ENCODE assay signal across 21 cellular contexts in the genomic region with DNA sequence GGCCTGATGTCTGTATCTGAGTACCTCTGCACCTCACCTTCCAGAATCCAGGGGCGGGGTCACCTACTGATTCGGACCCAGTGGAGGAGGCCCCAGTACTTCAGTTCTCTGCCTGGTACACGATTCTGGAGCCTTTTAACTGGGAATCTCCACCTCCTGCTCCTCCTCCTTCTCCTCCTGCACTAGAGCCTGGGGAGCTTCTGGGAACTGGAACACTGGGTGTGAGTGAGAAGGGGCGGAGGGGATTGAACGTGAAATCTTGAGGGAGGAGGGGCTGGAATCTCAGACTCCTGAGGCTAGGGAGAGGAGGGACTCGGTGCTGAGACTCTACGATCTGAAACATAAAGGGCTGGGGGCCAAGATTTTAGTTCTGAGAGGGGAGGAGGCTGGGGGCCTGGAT. TPM values are rescaled to one million over a fixed set of nuclear protein-coding genes. Genes with fewer than 3 reads are reported as not detected.
DNase-seq lines count a peak whose midpoint lies in the region; FAIRE-seq and TF ChIP-seq lines count a peak whose summit lies in the region.
"Had no signal": no experiment of that assay in that cellular context is flagged by ENCODE, and none has a peak within 500 bp of the region (broad histone marks: within the 10 kb centered on the region; RNA-seq: fewer than 3 reads in every experiment).

A gene with protein sequence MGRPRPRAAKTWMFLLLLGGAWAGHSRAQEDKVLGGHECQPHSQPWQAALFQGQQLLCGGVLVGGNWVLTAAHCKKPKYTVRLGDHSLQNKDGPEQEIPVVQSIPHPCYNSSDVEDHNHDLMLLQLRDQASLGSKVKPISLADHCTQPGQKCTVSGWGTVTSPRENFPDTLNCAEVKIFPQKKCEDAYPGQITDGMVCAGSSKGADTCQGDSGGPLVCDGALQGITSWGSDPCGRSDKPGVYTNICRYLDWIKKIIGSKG (minus strand): TSS at position 110 of the 400 bp plus-strand sequence. CDS start 437 bp downstream, outside the sequence.

- WGBS in lower leg skin, 2 donors, result 19 to 29% methylated on average over 7 of the region's 7 CpGs
- WGBS in suprapubic skin, result 15% methylated on average over 7 of the region's 7 CpGs

- no peak for TF ChIP-seq EP300 in suprapubic skin (IDR thresholded peaks at IDR 0.05)

- TF ChIP-seq POLR2A in lower leg skin (IDR thresholded peaks at IDR 0.05), result no peak
- no peak for TF ChIP-seq POLR2A in suprapubic skin (IDR thresholded peaks at IDR 0.05)

- no peaks in the 10 kb centered on the region for H3K9me3 ChIP-seq in suprapubic skin

- peak within 1 kb of the TSS; percentile 65 for H3K27ac ChIP-seq in suprapubic skin
- H3K27ac ChIP-seq: dorsolateral prefrontal cortex, KMS-11 had no signal

- FAIRE-seq in endometrium (lab: Jason Lieb, UNC), result peak; percentile 35
- FAIRE-seq: D721Med had no signal

- intact Hi-C loops in lower leg skin (cut with DNase I; ENCODE audit: low total_unique reads), result no loop called here

- peaks cover 49% of the 10 kb centered on the region for H3K27me3 ChIP-seq in suprapubic skin

- TF ChIP-seq CTCF in lower leg skin (IDR thresholded peaks at IDR 0.05) (no peak), suprapubic skin (IDR thresholded peaks at IDR 0.05) (no peak)

- H3K36me3 ChIP-seq in suprapubic skin, result no peaks in the 10 kb centered on the region

- peaks cover 21% of the 10 kb centered on the region for H3K4me1 ChIP-seq in suprapubic skin

- H3K4me3 ChIP-seq in lower leg skin (ENCODE audit: low read depth, poor library complexity, severe bottlenecking) (no peak within 1 kb of the TSS), suprapubic skin (peak within 1 kb of the TSS; percentile 35)
- H3K4me3 ChIP-seq: dorsolateral prefrontal cortex had no signal

- DNase-seq in HT-29 (ENCODE audit: low spot score) (peak; percentile 51), lower leg skin (ENCODE audit: low spot score in 2 of 2) (no peak), suprapubic skin (ENCODE audit: low spot score in 2 of 2) (no peak), kidney glomerular epithelial cell (lab: John Stamatoyannopoulos, UW) (no peak), NCI-H2227 (lab: John Stamatoyannopoulos, UW; ENCODE audit: unreplicated experiment) (no peak), SKM-1 (lab: John Stamatoyannopoulos, UW; ENCODE audit: unreplicated experiment) (no peak), NOMO-1 (lab: John Stamatoyannopoulos, UW; ENCODE audit: unreplicated experiment in 2 of 2) (no peak)
- DNase-seq: AML-193; dorsolateral prefrontal cortex; head of caudate nucleus; NCI-H1048; NCI-H2081 treated with DMSO at 0.1 percent for 48 hours; NCI-H524 treated with DMSO at 0.1 percent for 48 hours; stimulated activated CD4-positive, alpha-beta T cell treated with anti-CD3 and anti-CD28 coated beads, Interleukin-2, amount 100 ng/mL, for 48 hours had no signal

RNA-seq across cellular contexts. Expression of the gene that starts here (rescaled TPM):
- total RNA-seq in HT-29 (2014; rRNA removed; shearing (Covaris generic)), result 4.2 and 8.7 TPM in 2 replicates
- total RNA-seq in lower leg skin (100 to 1,000 TPM in 3 of 4 donors, 10 to 100 TPM in 1; 67.1 to 117 (median 106) TPM), suprapubic skin (100 to 1,000 TPM in 1 of 4 donors, 10 to 100 TPM in 3; 19.7 to 126 (median 87.2) TPM)
- total RNA-seq: G401, mononuclear cell, osteocyte, SK-MEL-5 had no signal
